ENCODE assay signal across 8 cellular contexts in genomic region chr16:49464877-49465504, GRCh38.
DNase-seq lines count a peak whose midpoint lies in the region; ATAC-seq and TF ChIP-seq lines count a peak whose summit lies in the region.

No MANE protein-coding gene starts in this region.

- no peak overlapping the region for H2BK5ac ChIP-seq in H9 (ENCODE audit: insufficient read length, low read length)

- H3K27me3 ChIP-seq in H9 (ENCODE audit: insufficient read depth, low read length) = no peaks in the 10 kb centered on the region; the same call in 1 of the 2 replicates

- no peaks in the 10 kb centered on the region for H3K79me2 ChIP-seq in H9 (ENCODE audit: insufficient read depth, low read length)

- H3K23me2 ChIP-seq in H9 (ENCODE audit: insufficient read length, low read depth, low read length, poor library complexity, severe bottlenecking) = peaks cover 5% of the 10 kb centered on the region

- H3K4me3 ChIP-seq in astrocyte of the cerebellum (ENCODE audit: low read depth, low read length) (no peak overlapping the region), mesodermal cell (ENCODE audit: extremely low read depth, insufficient read depth, low read length, poor library complexity, severe bottlenecking) (peak overlapping the region; percentile 19)

- H3K4ac ChIP-seq in H9 (ENCODE audit: low read depth, low read length) = no peak overlapping the region

- peak; percentile 40 for DNase-seq in D341Med (ENCODE audit: low spot score)
- peak; percentile 73 for DNase-seq in H9
- no peak for DNase-seq in astrocyte of the cerebellum (ENCODE audit: low read depth)
- DNase-seq in effector memory CD8-positive, alpha-beta T cell = no peak
- no peak for DNase-seq in effector CD8-positive, alpha-beta T cell (lab: John Stamatoyannopoulos, UW)
- DNase-seq in NCI-H2171 (lab: John Stamatoyannopoulos, UW) = no peak

- H2BK15ac ChIP-seq in H9 (ENCODE audit: low read depth, low read length) = no peak overlapping the region

- TF ChIP-seq CTCF in H9 (conservative IDR thresholded peaks at IDR 0.05) = peak; percentile 99
- peak; percentile 26 for TF ChIP-seq CTCF in astrocyte of the cerebellum (IDR thresholded peaks at IDR 0.05; ENCODE audit: low read depth, low read length, missing control alignments)

- H3K4me3 Mint-ChIP-seq in H9 = peak overlapping the region; percentile 66 to 80
- peak overlapping the region in 1 of 2 donors; percentile 29 for H3K4me3 Mint-ChIP-seq in effector memory CD8-positive, alpha-beta T cell

- H3K14ac ChIP-seq in H9 (ENCODE audit: insufficient read depth, low read length) = peak overlapping the region; percentile 84; the same call in 1 of the 2 replicates

- H3K9me3 ChIP-seq in H9 (ENCODE audit: control insufficient read depth, low read depth, low read length) (no peaks in the 10 kb centered on the region), mesodermal cell (ENCODE audit: control insufficient read depth, low read length) (no peaks in the 10 kb centered on the region)

- H3K4me2 ChIP-seq in H9 (ENCODE audit: insufficient read depth, insufficient read length, low read length) = peak overlapping the region; percentile 44

- H3K23ac ChIP-seq in H9 (ENCODE audit: insufficient read length, low read depth, low read length) = no peak overlapping the region

- H3K18ac ChIP-seq in H9 (ENCODE audit: insufficient read length, low read depth, low read length) = no peak overlapping the region

- H4K91ac ChIP-seq in H9 (ENCODE audit: insufficient read length, low read depth, low read length) = no peak overlapping the region

- no peak overlapping the region for H2BK12ac ChIP-seq in H9 (ENCODE audit: insufficient read length, low read depth, low read length)

- peaks cover 32% of the 10 kb centered on the region for H3K27me3 Mint-ChIP-seq in H9 (ENCODE audit: low read depth)
- no peaks in the 10 kb centered on the region for H3K27me3 Mint-ChIP-seq in effector memory CD8-positive, alpha-beta T cell

- H3K56ac ChIP-seq in H9 (ENCODE audit: insufficient read length, low read depth, low read length) = no peak overlapping the region

- H2AK5ac ChIP-seq in H9 (ENCODE audit: insufficient read length, low read length) = no peak overlapping the region

- H2BK20ac ChIP-seq in H9 (ENCODE audit: low read depth, low read length, poor library complexity, severe bottlenecking) = no peak overlapping the region

- H4K8ac ChIP-seq in H9 (replicated peaks; ENCODE audit: insufficient read length, low read depth, low read length) = no peak overlapping the region

- no peak overlapping the region for H2BK120ac ChIP-seq in H9 (ENCODE audit: low read depth, low read length, poor library complexity, severe bottlenecking)

- in situ Hi-C loops in astrocyte of the cerebellum (cut with HindIII; ENCODE audit: low sequenced_read_pairs) = no loop called here

- H4K20me1 ChIP-seq in H9 (ENCODE audit: control insufficient read depth, insufficient read depth, insufficient read length) = no peaks in the 10 kb centered on the region

- H3K36me3 ChIP-seq in mesodermal cell (ENCODE audit: control insufficient read depth, insufficient read depth, low read length) = no peaks in the 10 kb centered on the region

- H3K9me3 Mint-ChIP-seq in H9 = no peaks in the 10 kb centered on the region
- no peaks in the 10 kb centered on the region for H3K9me3 Mint-ChIP-seq in effector memory CD8-positive, alpha-beta T cell

- H3K4me1 ChIP-seq in H9 (ENCODE audit: insufficient read depth, low read length) (no peaks in the 10 kb centered on the region; the same call in 1 of the 2 replicates), mesodermal cell (ENCODE audit: control insufficient read depth, insufficient read depth, low read length, poor library complexity, severe bottlenecking) (no peaks in the 10 kb centered on the region)

- no peak overlapping the region for H4K5ac ChIP-seq in H9 (ENCODE audit: insufficient read length, low read depth, low read length)

- peaks cover 12 to 28% of the 10 kb centered on the region in 2 experiments for H3K4me1 Mint-ChIP-seq in H9
- H3K4me1 Mint-ChIP-seq in effector memory CD8-positive, alpha-beta T cell (ENCODE audit: low read depth in 2 of 2) = peaks cover 29 to 30% of the 10 kb centered on the region in 2 donors

- peak overlapping the region in 1 of 3 experiments; percentile 20; a peak in 1 of 7 replicates for H3K27ac Mint-ChIP-seq in H9
- peak overlapping the region in 1 of 2 donors; percentile 99 for H3K27ac Mint-ChIP-seq in effector memory CD8-positive, alpha-beta T cell

- no peak overlapping the region for H3K27ac ChIP-seq in H9 (ENCODE audit: insufficient read length, low read depth, low read length)
- H3K27ac ChIP-seq in mesodermal cell (ENCODE audit: low read depth, low read length, severe bottlenecking) = no peak overlapping the region

- no CpG with 5 or more reads among the region's 40 CpGs for WGBS in H9 (ENCODE audit: extremely low coverage, insufficient read length, low lambda C conversion rate)
- WGBS in mesodermal cell (ENCODE audit: insufficient coverage in 2 of 2), 2 experiments = 7 to 15% methylated on average over 32 to 36 of the region's 40 CpGs

- no peak for ATAC-seq in GM21576 (IDR thresholded peaks at IDR 0.05; ENCODE audit: unreplicated experiment)
- no peak for ATAC-seq in effector memory CD8-positive, alpha-beta T cell (replicated peaks)

- no peaks in the 10 kb centered on the region for H3K79me1 ChIP-seq in H9 (ENCODE audit: insufficient read depth, low read depth, low read length, poor library complexity, severe bottlenecking)

- H2AFZ ChIP-seq in H9 (ENCODE audit: low read length) = no peak overlapping the region

- H3T11ph ChIP-seq in H9 (ENCODE audit: low read length) = no peak overlapping the region

- no peak overlapping the region for H3K9ac ChIP-seq in H9 (ENCODE audit: extremely low read depth, insufficient read length, low read length)

- H3K36me3 Mint-ChIP-seq in H9 (ENCODE audit: insufficient read depth in 1 of 3, low read depth in 3 of 3) = no peaks in the 10 kb centered on the region
- H3K36me3 Mint-ChIP-seq in effector memory CD8-positive, alpha-beta T cell (ENCODE audit: insufficient read depth) = peaks cover 12% of the 10 kb centered on the region

Comparison
In these comparisons a context has a peak if more than half of its experiments do, and no peak if none do; other contexts are left out.
1. DNase-seq: peak in D341Med (single experiment) and H9 (single experiment); none in astrocyte of the cerebellum (single experiment), effector memory CD8-positive, alpha-beta T cell (0 of 3), effector CD8-positive, alpha-beta T cell (single experiment) and NCI-H2171 (single experiment).